ENCODE assay signal across 1 cellular context in the genomic region with DNA sequence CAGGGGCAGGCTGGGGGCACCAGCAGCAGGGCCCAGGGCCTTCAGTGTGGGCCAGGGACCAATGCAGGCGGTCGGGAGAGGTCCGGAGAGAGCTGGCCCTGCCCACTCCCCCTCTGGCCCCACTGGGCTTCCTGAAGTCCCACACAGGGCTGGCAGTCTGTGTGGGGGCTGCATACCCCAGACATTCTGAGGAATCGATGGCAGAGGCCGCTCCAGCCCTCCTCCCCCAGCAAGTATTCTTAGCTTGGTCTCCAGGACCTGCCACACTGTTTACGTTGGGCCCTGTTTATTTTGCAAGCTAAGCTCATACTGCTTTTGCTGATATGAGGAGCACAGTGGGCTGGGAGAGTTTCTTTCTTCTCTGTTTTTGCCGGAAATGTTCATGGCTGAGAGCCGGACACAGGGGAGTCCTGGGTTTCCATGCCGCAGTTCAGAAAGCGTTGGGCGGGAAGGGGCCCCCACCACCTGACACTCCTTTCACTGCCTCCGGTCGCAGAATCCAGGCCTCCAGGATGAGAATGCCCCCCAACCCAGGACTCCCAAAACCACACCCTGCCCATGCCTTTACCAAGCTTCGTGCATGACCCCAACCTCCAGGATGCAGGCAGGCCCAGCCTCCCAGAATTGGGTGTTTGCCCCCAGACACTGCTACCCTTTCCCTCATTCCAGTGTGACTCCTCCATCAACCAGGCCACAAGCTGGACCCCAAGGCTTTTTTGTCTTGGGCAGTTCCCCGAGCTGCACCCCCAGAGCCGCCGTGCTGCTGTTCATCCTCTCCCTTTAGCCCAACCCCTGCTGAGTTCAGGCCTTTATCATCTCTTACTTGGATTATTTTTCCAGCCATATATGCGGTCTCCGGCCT.
TF ChIP-seq lines count a peak whose summit lies in the region.

No MANE protein-coding gene starts in this region.

TF ChIP-seq in HepG2, 621 proteins besides CTCF, POLR2A, EP300 and RAD21 (continued from another document and continues in another):
- TF ChIP-seq NR2F2 (IDR thresholded peaks at IDR 0.05; ENCODE audit: borderline replicate concordance, low read depth) (no peak), SIN3A (IDR thresholded peaks at IDR 0.05; ENCODE audit: borderline replicate concordance, low read depth, low read length) (no peak), ZNF678 (CRISPR knock-in tag; IDR thresholded peaks at IDR 0.05) (no peak), NCOR1 (IDR thresholded peaks at IDR 0.05; ENCODE audit: borderline replicate concordance, low read length) (no peak), ZNF10 (CRISPR knock-in tag; IDR thresholded peaks at IDR 0.05; ENCODE audit: borderline replicate concordance, low read depth) (no peak), ZNF672 (CRISPR knock-in tag; IDR thresholded peaks at IDR 0.05) (no peak), U2AF2 (IDR thresholded peaks at IDR 0.05; ENCODE audit: low read depth, low read length) (no peak), ZNF451 (CRISPR knock-in tag; IDR thresholded peaks at IDR 0.05) (no peak), ZNF441 (CRISPR knock-in tag; IDR thresholded peaks at IDR 0.05; ENCODE audit: borderline replicate concordance) (no peak), ZBTB3 (CRISPR knock-in tag; IDR thresholded peaks at IDR 0.05; ENCODE audit: borderline replicate concordance, low read depth) (no peak), ZFY (CRISPR knock-in tag; IDR thresholded peaks at IDR 0.05) (peak; percentile 35; the same call in 1 of the 2 replicates), SETDB1 (CRISPR knock-in tag; IDR thresholded peaks at IDR 0.05; ENCODE audit: borderline replicate concordance) (no peak), TBX3 (IDR thresholded peaks at IDR 0.05; ENCODE audit: borderline replicate concordance) (no peak), HIVEP1 (CRISPR knock-in tag; IDR thresholded peaks at IDR 0.05) (no peak), ZNF354B (CRISPR knock-in tag; IDR thresholded peaks at IDR 0.05) (no peak), SP2 (CRISPR knock-in tag; IDR thresholded peaks at IDR 0.05) (no peak), CREB1 (IDR thresholded peaks at IDR 0.05) (no peak), CREB1 (CRISPR knock-in tag; IDR thresholded peaks at IDR 0.05) (no peak), XRCC5 (optimal IDR thresholded peaks at IDR 0.05; ENCODE audit: low read length) (no peak), NFATC3 (CRISPR knock-in tag; IDR thresholded peaks at IDR 0.05) (no peak), GFI1 (CRISPR knock-in tag; IDR thresholded peaks at IDR 0.05; ENCODE audit: borderline replicate concordance) (no peak), FLYWCH1 (CRISPR knock-in tag; IDR thresholded peaks at IDR 0.05) (no peak), NBN (conservative IDR thresholded peaks at IDR 0.05) (no peak), NONO (IDR thresholded peaks at IDR 0.05) (no peak), NONO (CRISPR knock-in tag; conservative IDR thresholded peaks at IDR 0.05) (no peak), POLR2G (IDR thresholded peaks at IDR 0.05; ENCODE audit: low read depth, low read length) (no peak), FOXA1 (IDR thresholded peaks at IDR 0.05) (no peak), FOXA1 (CRISPR knock-in tag; IDR thresholded peaks at IDR 0.05) (peak; percentile 65), HCFC1 (IDR thresholded peaks at IDR 0.05; ENCODE audit: low read depth, low read length) (no peak), NFKB2 (CRISPR knock-in tag; IDR thresholded peaks at IDR 0.05; ENCODE audit: borderline replicate concordance) (no peak), SMC3 (IDR thresholded peaks at IDR 0.05; ENCODE audit: low read length) (no peak), ZNF530 (CRISPR knock-in tag; IDR thresholded peaks at IDR 0.05; ENCODE audit: low read depth) (no peak), ZNF790 (CRISPR knock-in tag; IDR thresholded peaks at IDR 0.05; ENCODE audit: borderline replicate concordance) (no peak), JARID2 (CRISPR knock-in tag; IDR thresholded peaks at IDR 0.05; ENCODE audit: insufficient replicate concordance) (no peak), SNAI1 (CRISPR knock-in tag; IDR thresholded peaks at IDR 0.05; ENCODE audit: borderline replicate concordance) (no peak), AHR (CRISPR knock-in tag; IDR thresholded peaks at IDR 0.05) (no peak), ATAD3A (CRISPR knock-in tag; IDR thresholded peaks at IDR 0.05) (no peak), ZNF121 (CRISPR knock-in tag; IDR thresholded peaks at IDR 0.05) (no peak), ZNF432 (CRISPR knock-in tag; IDR thresholded peaks at IDR 0.05; ENCODE audit: borderline replicate concordance) (no peak), ZNF670 (CRISPR knock-in tag; IDR thresholded peaks at IDR 0.05; ENCODE audit: borderline replicate concordance) (no peak), ZFP90 (CRISPR knock-in tag; IDR thresholded peaks at IDR 0.05; ENCODE audit: borderline replicate concordance) (no peak), ZNF333 (CRISPR knock-in tag; IDR thresholded peaks at IDR 0.05; ENCODE audit: borderline replicate concordance) (no peak), ZNF264 (CRISPR knock-in tag; IDR thresholded peaks at IDR 0.05) (no peak), SCMH1 (CRISPR knock-in tag; IDR thresholded peaks at IDR 0.05; ENCODE audit: borderline replicate concordance) (no peak)
- TF ChIP-seq, protein P1, sequence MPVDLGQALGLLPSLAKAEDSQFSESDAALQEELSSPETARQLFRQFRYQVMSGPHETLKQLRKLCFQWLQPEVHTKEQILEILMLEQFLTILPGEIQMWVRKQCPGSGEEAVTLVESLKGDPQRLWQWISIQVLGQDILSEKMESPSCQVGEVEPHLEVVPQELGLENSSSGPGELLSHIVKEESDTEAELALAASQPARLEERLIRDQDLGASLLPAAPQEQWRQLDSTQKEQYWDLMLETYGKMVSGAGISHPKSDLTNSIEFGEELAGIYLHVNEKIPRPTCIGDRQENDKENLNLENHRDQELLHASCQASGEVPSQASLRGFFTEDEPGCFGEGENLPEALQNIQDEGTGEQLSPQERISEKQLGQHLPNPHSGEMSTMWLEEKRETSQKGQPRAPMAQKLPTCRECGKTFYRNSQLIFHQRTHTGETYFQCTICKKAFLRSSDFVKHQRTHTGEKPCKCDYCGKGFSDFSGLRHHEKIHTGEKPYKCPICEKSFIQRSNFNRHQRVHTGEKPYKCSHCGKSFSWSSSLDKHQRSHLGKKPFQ (CRISPR knock-in tag; IDR thresholded peaks at IDR 0.05; ENCODE audit: insufficient replicate concordance): no peak
- TF ChIP-seq, protein P2, sequence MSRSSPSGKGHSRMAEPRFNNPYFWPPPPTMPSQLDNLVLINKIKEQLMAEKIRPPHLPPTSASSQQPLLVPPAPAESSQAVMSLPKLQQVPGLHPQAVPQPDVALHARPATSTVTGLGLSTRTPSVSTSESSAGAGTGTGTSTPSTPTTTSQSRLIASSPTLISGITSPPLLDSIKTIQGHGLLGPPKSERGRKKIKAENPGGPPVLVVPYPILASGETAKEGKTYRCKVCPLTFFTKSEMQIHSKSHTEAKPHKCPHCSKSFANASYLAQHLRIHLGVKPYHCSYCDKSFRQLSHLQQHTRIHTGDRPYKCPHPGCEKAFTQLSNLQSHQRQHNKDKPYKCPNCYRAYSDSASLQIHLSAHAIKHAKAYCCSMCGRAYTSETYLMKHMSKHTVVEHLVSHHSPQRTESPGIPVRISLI (CRISPR knock-in tag; IDR thresholded peaks at IDR 0.05; ENCODE audit: borderline replicate concordance): no peak
- TF ChIP-seq, protein P3, sequence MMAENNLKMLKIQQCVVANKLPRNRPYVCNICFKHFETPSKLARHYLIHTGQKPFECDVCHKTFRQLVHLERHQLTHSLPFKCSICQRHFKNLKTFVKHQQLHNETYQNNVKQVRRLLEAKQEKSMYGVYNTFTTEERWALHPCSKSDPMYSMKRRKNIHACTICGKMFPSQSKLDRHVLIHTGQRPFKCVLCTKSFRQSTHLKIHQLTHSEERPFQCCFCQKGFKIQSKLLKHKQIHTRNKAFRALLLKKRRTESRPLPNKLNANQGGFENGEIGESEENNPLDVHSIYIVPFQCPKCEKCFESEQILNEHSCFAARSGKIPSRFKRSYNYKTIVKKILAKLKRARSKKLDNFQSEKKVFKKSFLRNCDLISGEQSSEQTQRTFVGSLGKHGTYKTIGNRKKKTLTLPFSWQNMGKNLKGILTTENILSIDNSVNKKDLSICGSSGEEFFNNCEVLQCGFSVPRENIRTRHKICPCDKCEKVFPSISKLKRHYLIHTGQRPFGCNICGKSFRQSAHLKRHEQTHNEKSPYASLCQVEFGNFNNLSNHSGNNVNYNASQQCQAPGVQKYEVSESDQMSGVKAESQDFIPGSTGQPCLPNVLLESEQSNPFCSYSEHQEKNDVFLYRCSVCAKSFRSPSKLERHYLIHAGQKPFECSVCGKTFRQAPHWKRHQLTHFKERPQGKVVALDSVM (CRISPR knock-in tag; IDR thresholded peaks at IDR 0.05): no peak
- TF ChIP-seq, protein P4, sequence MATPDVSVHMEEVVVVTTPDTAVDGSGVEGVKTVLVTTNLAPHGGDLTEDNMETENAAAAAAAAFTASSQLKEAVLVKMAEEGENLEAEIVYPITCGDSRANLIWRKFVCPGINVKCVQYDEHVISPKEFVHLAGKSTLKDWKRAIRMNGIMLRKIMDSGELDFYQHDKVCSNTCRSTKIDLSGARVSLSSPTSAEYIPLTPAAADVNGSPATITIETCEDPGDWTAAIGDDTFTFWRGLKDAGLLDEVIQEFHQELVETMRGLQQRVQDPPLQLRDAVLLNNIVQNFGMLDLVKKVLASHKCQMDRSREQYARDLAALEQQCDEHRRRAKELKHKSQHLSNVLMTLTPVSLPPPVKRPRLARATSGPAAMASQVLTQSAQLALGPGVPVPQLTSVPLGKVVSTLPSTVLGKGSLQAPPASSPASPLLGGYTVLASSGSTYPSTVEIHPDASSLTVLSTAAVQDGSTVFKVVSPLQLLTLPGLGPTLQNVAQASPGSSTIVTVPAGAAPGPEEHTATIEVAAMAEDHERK (CRISPR knock-in tag; IDR thresholded peaks at IDR 0.05; ENCODE audit: low read depth): no peak
- TF ChIP-seq, protein P5, sequence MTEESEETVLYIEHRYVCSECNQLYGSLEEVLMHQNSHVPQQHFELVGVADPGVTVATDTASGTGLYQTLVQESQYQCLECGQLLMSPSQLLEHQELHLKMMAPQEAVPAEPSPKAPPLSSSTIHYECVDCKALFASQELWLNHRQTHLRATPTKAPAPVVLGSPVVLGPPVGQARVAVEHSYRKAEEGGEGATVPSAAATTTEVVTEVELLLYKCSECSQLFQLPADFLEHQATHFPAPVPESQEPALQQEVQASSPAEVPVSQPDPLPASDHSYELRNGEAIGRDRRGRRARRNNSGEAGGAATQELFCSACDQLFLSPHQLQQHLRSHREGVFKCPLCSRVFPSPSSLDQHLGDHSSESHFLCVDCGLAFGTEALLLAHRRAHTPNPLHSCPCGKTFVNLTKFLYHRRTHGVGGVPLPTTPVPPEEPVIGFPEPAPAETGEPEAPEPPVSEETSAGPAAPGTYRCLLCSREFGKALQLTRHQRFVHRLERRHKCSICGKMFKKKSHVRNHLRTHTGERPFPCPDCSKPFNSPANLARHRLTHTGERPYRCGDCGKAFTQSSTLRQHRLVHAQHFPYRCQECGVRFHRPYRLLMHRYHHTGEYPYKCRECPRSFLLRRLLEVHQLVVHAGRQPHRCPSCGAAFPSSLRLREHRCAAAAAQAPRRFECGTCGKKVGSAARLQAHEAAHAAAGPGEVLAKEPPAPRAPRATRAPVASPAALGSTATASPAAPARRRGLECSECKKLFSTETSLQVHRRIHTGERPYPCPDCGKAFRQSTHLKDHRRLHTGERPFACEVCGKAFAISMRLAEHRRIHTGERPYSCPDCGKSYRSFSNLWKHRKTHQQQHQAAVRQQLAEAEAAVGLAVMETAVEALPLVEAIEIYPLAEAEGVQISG (CRISPR knock-in tag; IDR thresholded peaks at IDR 0.05): no peak
- TF ChIP-seq, protein P6, sequence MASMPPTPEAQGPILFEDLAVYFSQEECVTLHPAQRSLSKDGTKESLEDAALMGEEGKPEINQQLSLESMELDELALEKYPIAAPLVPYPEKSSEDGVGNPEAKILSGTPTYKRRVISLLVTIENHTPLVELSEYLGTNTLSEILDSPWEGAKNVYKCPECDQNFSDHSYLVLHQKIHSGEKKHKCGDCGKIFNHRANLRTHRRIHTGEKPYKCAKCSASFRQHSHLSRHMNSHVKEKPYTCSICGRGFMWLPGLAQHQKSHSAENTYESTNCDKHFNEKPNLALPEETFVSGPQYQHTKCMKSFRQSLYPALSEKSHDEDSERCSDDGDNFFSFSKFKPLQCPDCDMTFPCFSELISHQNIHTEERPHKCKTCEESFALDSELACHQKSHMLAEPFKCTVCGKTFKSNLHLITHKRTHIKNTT (CRISPR knock-in tag; IDR thresholded peaks at IDR 0.05): no peak
- TF ChIP-seq, protein P7, sequence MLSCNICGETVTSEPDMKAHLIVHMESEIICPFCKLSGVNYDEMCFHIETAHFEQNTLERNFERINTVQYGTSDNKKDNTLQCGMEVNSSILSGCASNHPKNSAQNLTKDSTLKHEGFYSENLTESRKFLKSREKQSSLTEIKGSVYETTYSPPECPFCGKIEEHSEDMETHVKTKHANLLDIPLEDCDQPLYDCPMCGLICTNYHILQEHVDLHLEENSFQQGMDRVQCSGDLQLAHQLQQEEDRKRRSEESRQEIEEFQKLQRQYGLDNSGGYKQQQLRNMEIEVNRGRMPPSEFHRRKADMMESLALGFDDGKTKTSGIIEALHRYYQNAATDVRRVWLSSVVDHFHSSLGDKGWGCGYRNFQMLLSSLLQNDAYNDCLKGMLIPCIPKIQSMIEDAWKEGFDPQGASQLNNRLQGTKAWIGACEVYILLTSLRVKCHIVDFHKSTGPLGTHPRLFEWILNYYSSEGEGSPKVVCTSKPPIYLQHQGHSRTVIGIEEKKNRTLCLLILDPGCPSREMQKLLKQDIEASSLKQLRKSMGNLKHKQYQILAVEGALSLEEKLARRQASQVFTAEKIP (CRISPR knock-in tag; IDR thresholded peaks at IDR 0.05; ENCODE audit: borderline replicate concordance): no peak
